2 cellular contexts compared by ENCODE assay signal in the genomic region with DNA sequence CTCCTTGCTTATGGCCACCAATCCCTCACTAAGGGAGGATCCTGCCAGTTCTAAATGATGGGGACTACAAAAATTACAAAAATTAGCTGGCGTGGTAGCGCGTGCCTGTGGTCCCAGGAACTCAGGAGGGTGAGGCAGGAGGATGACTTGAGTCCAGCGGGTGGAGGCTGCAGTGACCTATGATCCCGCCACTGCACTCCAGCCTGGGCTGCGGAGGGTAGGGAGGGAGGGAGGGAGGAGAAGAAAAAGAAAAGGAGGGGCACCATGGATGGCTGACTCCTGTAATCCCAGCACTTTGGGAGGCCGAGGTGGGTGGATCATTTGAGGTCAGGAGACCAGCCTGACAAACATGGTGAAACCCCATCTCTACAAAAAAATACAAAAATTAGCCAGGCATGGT. TPM values are rescaled to one million over a fixed set of nuclear protein-coding genes. Genes with fewer than 3 reads are reported as not detected.
"Had no signal": no experiment of that assay in that cellular context is flagged by ENCODE, and none has a peak within 500 bp of the region (broad histone marks: within the 10 kb centered on the region; RNA-seq: fewer than 3 reads in every experiment).

No MANE protein-coding gene starts in this region.

RNA-seq across cellular contexts. Expression of a gene that starts 55.7 kb away (rescaled TPM):
- total RNA-seq: activated CD8-positive, alpha-beta memory T cell treated with anti-CD3 and anti-CD28 coated beads for 36 hours; activated T-helper 2 cell treated with anti-CD3 and anti-CD28 coated beads, Interferon-gamma antibody, Interleukin-2, Interleukin-4, amounts not matched to agents 10 μg/mL and 5 μg/mL and 100 μg/mL, durations not matched to agents 14 hours and 24 hours and 36 hours had no signal
